1 cellular context compared by ENCODE assay signal in the genomic region with DNA sequence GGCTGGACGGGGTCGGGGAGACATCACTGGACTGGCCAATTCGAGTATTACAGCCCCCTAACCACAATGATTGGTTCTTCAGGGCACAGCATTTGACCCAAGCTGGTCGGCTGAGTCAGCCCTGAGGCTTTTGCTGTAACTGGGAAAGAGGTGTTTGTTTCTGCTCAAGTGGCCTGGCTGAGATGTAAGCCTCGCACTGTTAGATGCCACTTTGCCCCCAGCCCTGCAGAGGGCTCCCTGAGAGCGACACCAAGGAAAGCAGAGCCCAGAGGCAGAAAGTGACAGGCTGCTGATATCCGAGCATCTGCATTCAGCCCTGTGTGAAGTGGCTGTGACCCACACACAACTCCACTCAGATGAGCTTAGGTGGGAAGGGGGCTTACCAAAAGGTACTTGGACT.
TF ChIP-seq lines count a peak whose summit lies in the region.

No MANE protein-coding gene starts in this region.

TF ChIP-seq in HepG2, 621 proteins besides CTCF, POLR2A, EP300 and RAD21 (continued from another document):
- TF ChIP-seq, protein P1, sequence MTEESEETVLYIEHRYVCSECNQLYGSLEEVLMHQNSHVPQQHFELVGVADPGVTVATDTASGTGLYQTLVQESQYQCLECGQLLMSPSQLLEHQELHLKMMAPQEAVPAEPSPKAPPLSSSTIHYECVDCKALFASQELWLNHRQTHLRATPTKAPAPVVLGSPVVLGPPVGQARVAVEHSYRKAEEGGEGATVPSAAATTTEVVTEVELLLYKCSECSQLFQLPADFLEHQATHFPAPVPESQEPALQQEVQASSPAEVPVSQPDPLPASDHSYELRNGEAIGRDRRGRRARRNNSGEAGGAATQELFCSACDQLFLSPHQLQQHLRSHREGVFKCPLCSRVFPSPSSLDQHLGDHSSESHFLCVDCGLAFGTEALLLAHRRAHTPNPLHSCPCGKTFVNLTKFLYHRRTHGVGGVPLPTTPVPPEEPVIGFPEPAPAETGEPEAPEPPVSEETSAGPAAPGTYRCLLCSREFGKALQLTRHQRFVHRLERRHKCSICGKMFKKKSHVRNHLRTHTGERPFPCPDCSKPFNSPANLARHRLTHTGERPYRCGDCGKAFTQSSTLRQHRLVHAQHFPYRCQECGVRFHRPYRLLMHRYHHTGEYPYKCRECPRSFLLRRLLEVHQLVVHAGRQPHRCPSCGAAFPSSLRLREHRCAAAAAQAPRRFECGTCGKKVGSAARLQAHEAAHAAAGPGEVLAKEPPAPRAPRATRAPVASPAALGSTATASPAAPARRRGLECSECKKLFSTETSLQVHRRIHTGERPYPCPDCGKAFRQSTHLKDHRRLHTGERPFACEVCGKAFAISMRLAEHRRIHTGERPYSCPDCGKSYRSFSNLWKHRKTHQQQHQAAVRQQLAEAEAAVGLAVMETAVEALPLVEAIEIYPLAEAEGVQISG (CRISPR knock-in tag; IDR thresholded peaks at IDR 0.05): peak; percentile 17; the same call in 1 of the 2 replicates
- 0 out of 2 replicates have a peak, but pooled peaks have one; percentile 27 for TF ChIP-seq ZNF788 (CRISPR knock-in tag; IDR thresholded peaks at IDR 0.05; ENCODE audit: borderline replicate concordance)
- TF ChIP-seq STAG1 (CRISPR knock-in tag; IDR thresholded peaks at IDR 0.05): peak; percentile 83
- 0 out of 2 replicates have a peak, but pooled peaks have one; percentile 26 for TF ChIP-seq ZBTB7B (CRISPR knock-in tag; IDR thresholded peaks at IDR 0.05)
- peak; percentile 55; the same call in 1 of the 2 replicates for TF ChIP-seq KDM2A (CRISPR knock-in tag; IDR thresholded peaks at IDR 0.05; ENCODE audit: borderline replicate concordance, low read depth)
- TF ChIP-seq AKAP8 (CRISPR knock-in tag; IDR thresholded peaks at IDR 0.05): peak; percentile 36; the same call in 1 of the 2 replicates
- TF ChIP-seq KLF11 (CRISPR knock-in tag; IDR thresholded peaks at IDR 0.05): no peak
- TF ChIP-seq, protein P2, sequence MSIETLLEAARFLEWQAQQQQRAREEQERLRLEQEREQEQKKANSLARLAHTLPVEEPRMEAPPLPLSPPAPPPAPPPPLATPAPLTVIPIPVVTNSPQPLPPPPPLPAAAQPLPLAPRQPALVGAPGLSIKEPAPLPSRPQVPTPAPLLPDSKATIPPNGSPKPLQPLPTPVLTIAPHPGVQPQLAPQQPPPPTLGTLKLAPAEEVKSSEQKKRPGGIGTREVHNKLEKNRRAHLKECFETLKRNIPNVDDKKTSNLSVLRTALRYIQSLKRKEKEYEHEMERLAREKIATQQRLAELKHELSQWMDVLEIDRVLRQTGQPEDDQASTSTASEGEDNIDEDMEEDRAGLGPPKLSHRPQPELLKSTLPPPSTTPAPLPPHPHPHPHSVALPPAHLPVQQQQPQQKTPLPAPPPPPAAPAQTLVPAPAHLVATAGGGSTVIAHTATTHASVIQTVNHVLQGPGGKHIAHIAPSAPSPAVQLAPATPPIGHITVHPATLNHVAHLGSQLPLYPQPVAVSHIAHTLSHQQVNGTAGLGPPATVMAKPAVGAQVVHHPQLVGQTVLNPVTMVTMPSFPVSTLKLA (IDR thresholded peaks at IDR 0.05): no peak
- TF ChIP-seq KDM3A (CRISPR knock-in tag; IDR thresholded peaks at IDR 0.05; ENCODE audit: low read depth): no peak
- peak; percentile 37; the same call in 1 of the 2 replicates for TF ChIP-seq SALL1 (CRISPR knock-in tag; IDR thresholded peaks at IDR 0.05)
- TF ChIP-seq STAT5B (CRISPR knock-in tag; IDR thresholded peaks at IDR 0.05): no peak
- TF ChIP-seq PHF8 (CRISPR knock-in tag; IDR thresholded peaks at IDR 0.05): 0 out of 2 replicates have a peak, but pooled peaks have one; percentile 23
